1 cellular context compared by ENCODE assay signal in genomic region chr4:24799544-24800272, GRCh38.
TF ChIP-seq lines count a peak whose summit lies in the region.

No MANE protein-coding gene starts in this region.

TF ChIP-seq in IMR-90, 13 proteins besides CTCF, POLR2A, EP300 and RAD21:
- TF ChIP-seq CEBPB (IDR thresholded peaks at IDR 0.05; ENCODE audit: low read depth, low read length) (no peak), MAZ (IDR thresholded peaks at IDR 0.05; ENCODE audit: borderline replicate concordance, low read depth, low read length) (no peak), USF2 (IDR thresholded peaks at IDR 0.05; ENCODE audit: low read depth, low read length) (no peak), MAFK (IDR thresholded peaks at IDR 0.05; ENCODE audit: low read depth, low read length) (no peak), RFX5 (IDR thresholded peaks at IDR 0.05; ENCODE audit: low read depth, low read length) (no peak), CHD1 (IDR thresholded peaks at IDR 0.05; ENCODE audit: low read depth, low read length) (no peak), RCOR1 (IDR thresholded peaks at IDR 0.05; ENCODE audit: insufficient replicate concordance, low read length) (no peak), ELK1 (IDR thresholded peaks at IDR 0.05; ENCODE audit: borderline replicate concordance, low read depth, low read length) (no peak), BHLHE40 (IDR thresholded peaks at IDR 0.05; ENCODE audit: low read depth, low read length) (no peak), MXI1 (IDR thresholded peaks at IDR 0.05; ENCODE audit: borderline replicate concordance, low read depth, low read length) (no peak), SMC3 (IDR thresholded peaks at IDR 0.05; ENCODE audit: low read depth, low read length) (no peak), FOS (IDR thresholded peaks at IDR 0.05; ENCODE audit: low read depth, low read length) (no peak)
